Comparison of ENCODE assay signal across 12 cellular contexts in genomic region chr16:84995666-84996065, GRCh38. TPM values are rescaled to one million over a fixed set of nuclear protein-coding genes. Genes with fewer than 3 reads are reported as not detected.
DNase-seq lines count a peak whose midpoint lies in the region; ATAC-seq and TF ChIP-seq lines count a peak whose summit lies in the region.
"Had no signal": no experiment of that assay in that cellular context is flagged by ENCODE, and none has a peak within 500 bp of the region (broad histone marks: within the 10 kb centered on the region; RNA-seq: fewer than 3 reads in every experiment).

No MANE protein-coding gene starts in this region.

- H3K36me3 ChIP-seq in left lung, result peaks cover 0 to 37% of the 10 kb centered on the region in 2 donors
- peaks cover 23% of the 10 kb centered on the region for H3K36me3 ChIP-seq in suprapubic skin

- H3K27ac Mint-ChIP-seq in activated T-helper 17 cell treated with anti-CD3 and anti-CD28 coated beads, Interleukin-2, amount 50 U/mL, for 72 hours, result peak overlapping the region; percentile 78
- H3K27ac Mint-ChIP-seq in T-helper 2 cell treated with Interferon-gamma antibody and Interleukin-4, amounts not matched to agents 5 μg/mL and 100 μg/mL, for 36 hours, result no peak overlapping the region

- H3K27ac ChIP-seq in left lung, result peak overlapping the region; percentile 88 to 92
- peak overlapping the region; percentile 87 for H3K27ac ChIP-seq in suprapubic skin

- H3K4me3 ChIP-seq in left lung (no peak overlapping the region), suprapubic skin (no peak overlapping the region)

- 69% methylated on average over 8 of the region's 8 CpGs for WGBS in suprapubic skin

- H3K9me3 Mint-ChIP-seq in activated T-helper 17 cell treated with anti-CD3 and anti-CD28 coated beads, Interleukin-2, amount 50 U/mL, for 72 hours, result no peaks in the 10 kb centered on the region
- H3K9me3 Mint-ChIP-seq in T-helper 2 cell treated with Interferon-gamma antibody and Interleukin-4, amounts not matched to agents 5 μg/mL and 100 μg/mL, for 36 hours, result no peaks in the 10 kb centered on the region

- no peak for TF ChIP-seq POLR2A in suprapubic skin (IDR thresholded peaks at IDR 0.05)

- no peaks in the 10 kb centered on the region for H3K27me3 ChIP-seq in left lung
- no peaks in the 10 kb centered on the region for H3K27me3 ChIP-seq in suprapubic skin
- H3K27me3 ChIP-seq: BE2C had no signal

- peak; percentile 94 for ATAC-seq in activated T-helper 17 cell treated with anti-CD3 and anti-CD28 coated beads, Interleukin-2, amount 50 U/mL, for 72 hours (replicated peaks)
- peak; percentile 27 for ATAC-seq in left lung
- ATAC-seq in GM18861 (IDR thresholded peaks at IDR 0.05; ENCODE audit: unreplicated experiment), result no peak
- ATAC-seq in HG02970 (IDR thresholded peaks at IDR 0.05; ENCODE audit: low FRiP score, unreplicated experiment), result no peak

- intact Hi-C loops in left lung (cut with DNase I), result no loop called here

- H3K4me1 Mint-ChIP-seq in activated T-helper 17 cell treated with anti-CD3 and anti-CD28 coated beads, Interleukin-2, amount 50 U/mL, for 72 hours, result peaks cover 11% of the 10 kb centered on the region
- peaks cover 4% of the 10 kb centered on the region for H3K4me1 Mint-ChIP-seq in T-helper 2 cell treated with Interferon-gamma antibody and Interleukin-4, amounts not matched to agents 5 μg/mL and 100 μg/mL, for 36 hours (ENCODE audit: low read depth)

- H3K36me3 Mint-ChIP-seq in activated T-helper 17 cell treated with anti-CD3 and anti-CD28 coated beads, Interleukin-2, amount 50 U/mL, for 72 hours (ENCODE audit: low read depth), result peaks cover 67% of the 10 kb centered on the region
- peaks cover 19% of the 10 kb centered on the region for H3K36me3 Mint-ChIP-seq in T-helper 2 cell treated with Interferon-gamma antibody and Interleukin-4, amounts not matched to agents 5 μg/mL and 100 μg/mL, for 36 hours (ENCODE audit: low read depth)

- no peak overlapping the region for H3K4me3 Mint-ChIP-seq in activated T-helper 17 cell treated with anti-CD3 and anti-CD28 coated beads, Interleukin-2, amount 50 U/mL, for 72 hours
- no peak overlapping the region for H3K4me3 Mint-ChIP-seq in T-helper 2 cell treated with Interferon-gamma antibody and Interleukin-4, amounts not matched to agents 5 μg/mL and 100 μg/mL, for 36 hours

- H3K27me3 Mint-ChIP-seq in activated T-helper 17 cell treated with anti-CD3 and anti-CD28 coated beads, Interleukin-2, amount 50 U/mL, for 72 hours, result no peaks in the 10 kb centered on the region
- H3K27me3 Mint-ChIP-seq in T-helper 2 cell treated with Interferon-gamma antibody and Interleukin-4, amounts not matched to agents 5 μg/mL and 100 μg/mL, for 36 hours (ENCODE audit: low read depth), result no peaks in the 10 kb centered on the region

- H3K9me3 ChIP-seq in left lung (no peaks in the 10 kb centered on the region), suprapubic skin (no peaks in the 10 kb centered on the region)
- H3K9me3 ChIP-seq: BE2C had no signal

- TF ChIP-seq EP300 in suprapubic skin (IDR thresholded peaks at IDR 0.05), result no peak

- H3K4me1 ChIP-seq in left lung (peaks cover 33 to 88% of the 10 kb centered on the region in 2 donors), suprapubic skin (peaks cover 70% of the 10 kb centered on the region)
- H3K4me1 ChIP-seq: BE2C had no signal

- TF ChIP-seq CTCF in left lung (IDR thresholded peaks at IDR 0.05) (no peak), suprapubic skin (IDR thresholded peaks at IDR 0.05) (no peak)

- DNase-seq in activated effector memory CD4-positive, alpha-beta T cell treated with anti-CD3 and anti-CD28 coated beads, Interleukin-2, amount 50 U/mL, for 16 hours, result peak; percentile 77
- DNase-seq in activated effector memory CD4-positive, alpha-beta T cell treated with Interleukin-2 at 50 U/mL for 16 hours, result no peak
- no peak for DNase-seq in left lung
- no peak for DNase-seq in suprapubic skin (ENCODE audit: low spot score in 2 of 2)
- DNase-seq in T-helper 2 cell treated with Interferon-gamma antibody and Interleukin-4, amounts not matched to agents 5 μg/mL and 100 μg/mL, for 36 hours (ENCODE audit: low spot score), result no peak
- DNase-seq: amniotic stem cell, BE2C, NCI-H226, SIG-M5 had no signal

RNA-seq across cellular contexts. Expression of gene ZDHHC7, which starts 15.7 kb away (rescaled TPM):
- total RNA-seq in activated T-helper 17 cell treated with anti-CD3 and anti-CD28 coated beads, Interleukin-2, amount 50 U/mL, for 72 hours, result 10 to 100 TPM; 25.2 to 32.9 TPM
- total RNA-seq in left lung (10 to 100 TPM; 69.8 to 82.3 TPM), suprapubic skin (10 to 100 TPM; 45.9 to 65.5 (median 54.3) TPM)

RNA-seq across cellular contexts. Expression of gene KIAA0513, which starts 31.9 kb away (rescaled TPM):
- total RNA-seq in activated T-helper 17 cell treated with anti-CD3 and anti-CD28 coated beads, Interleukin-2, amount 50 U/mL, for 72 hours, result 1 to 10 TPM; 3.9 to 9.6 TPM
- total RNA-seq in left lung (10 to 100 TPM; 22.6 to 31.7 TPM), suprapubic skin (10 to 100 TPM; 23.7 to 32.3 (median 26.6) TPM)

Comparison
In these comparisons a context has a peak if more than half of its experiments do, and no peak if none do; other contexts are left out.
1. ATAC-seq: peak in activated T-helper 17 cell treated with anti-CD3 and anti-CD28 coated beads, Interleukin-2, amount 50 U/mL, for 72 hours (single experiment) and left lung (single experiment); none in GM18861 (single experiment) and HG02970 (single experiment).